ENCODE assay signal across 8 cellular contexts in the genomic region with DNA sequence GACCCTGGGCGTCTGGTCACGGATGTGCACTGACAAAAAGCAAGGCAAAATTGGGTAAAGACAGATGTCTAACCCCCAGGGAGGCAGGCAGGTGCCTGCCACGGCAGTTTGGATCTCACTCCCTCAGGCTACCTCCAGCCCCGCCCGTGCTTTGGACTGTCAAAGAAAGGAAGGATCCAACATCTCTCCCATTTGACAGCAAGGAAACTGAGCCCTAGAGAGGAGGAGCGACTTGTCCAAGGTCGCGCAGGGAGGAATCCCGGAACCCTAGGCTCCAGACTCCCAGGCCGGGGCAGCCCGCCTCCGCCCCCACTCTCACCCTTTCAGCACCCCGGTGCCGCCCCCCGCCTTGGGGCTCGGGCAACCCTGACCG. TPM values are rescaled to one million over a fixed set of nuclear protein-coding genes. Genes with fewer than 3 reads are reported as not detected.
DNase-seq lines count a peak whose midpoint lies in the region; ATAC-seq and TF ChIP-seq lines count a peak whose summit lies in the region.

No MANE protein-coding gene starts in this region.

- no peaks in the 10 kb centered on the region for H3K27me3 ChIP-seq in SU-DHL-6 (ENCODE audit: low read length)
- no peaks in the 10 kb centered on the region for H3K27me3 ChIP-seq in psoas muscle (ENCODE audit: insufficient read depth in 3 of 3, low read length in 2 of 3)

- H3F3A ChIP-seq in SU-DHL-6 (ENCODE audit: insufficient read depth), result peaks cover 22% of the 10 kb centered on the region

- ATAC-seq in GM19351 (IDR thresholded peaks at IDR 0.05; ENCODE audit: unreplicated experiment) (peak; percentile 40), HG03342 (IDR thresholded peaks at IDR 0.05; ENCODE audit: unreplicated experiment) (peak; percentile 25), psoas muscle (peak in 3 of 4 donors; percentile 48 to 57 (median 56))

- BruUV-seq in Calu3 (replicated peaks; lab: Mats Ljungman, UMichigan), result no TSS peak

- H3K36me3 Mint-ChIP-seq in Calu3 (ENCODE audit: insufficient read depth, unreplicated experiment), result peaks cover 30% of the 10 kb centered on the region

- peaks cover 21% of the 10 kb centered on the region for H3K4me1 ChIP-seq in psoas muscle

- TF ChIP-seq CTCF in Calu3 (IDR thresholded peaks at IDR 0.05; ENCODE audit: unreplicated experiment) (no peak), SU-DHL-6 (IDR thresholded peaks at IDR 0.05; ENCODE audit: insufficient read depth, low read length, poor library complexity, severe bottlenecking) (no peak), foreskin fibroblast (IDR thresholded peaks at IDR 0.05; ENCODE audit: low read depth, low read length) (no peak), psoas muscle (IDR thresholded peaks at IDR 0.05) (no peak), GM13976 (IDR thresholded peaks at IDR 0.05; ENCODE audit: borderline replicate concordance, control extremely low read depth, extremely low read depth, insufficient read depth, missing control alignments) (no peak)

- peak overlapping the region; percentile 97 for H3K4me2 ChIP-seq in SU-DHL-6 (ENCODE audit: low read depth, low read length, poor library complexity, severe bottlenecking)

- peak overlapping the region; percentile 83 for H3K4me3 Mint-ChIP-seq in Calu3 (ENCODE audit: low read depth, unreplicated experiment)

- no peaks in the 10 kb centered on the region for H3K9me3 ChIP-seq in SU-DHL-6 (ENCODE audit: insufficient read depth, low read length)
- H3K9me3 ChIP-seq in psoas muscle, result no peaks in the 10 kb centered on the region

- no peaks in the 10 kb centered on the region for H3K9me2 ChIP-seq in SU-DHL-6 (replicated peaks; ENCODE audit: insufficient read depth, low read length)

- H3K9me3 Mint-ChIP-seq in Calu3 (ENCODE audit: low read depth, unreplicated experiment), result no peaks in the 10 kb centered on the region

- peak overlapping the region; percentile 69 for H3K27ac Mint-ChIP-seq in Calu3 (ENCODE audit: unreplicated experiment)

- H3K4me1 Mint-ChIP-seq in Calu3 (ENCODE audit: low read depth, unreplicated experiment), result no peaks in the 10 kb centered on the region

- peak overlapping the region; percentile 81 for H3K27ac ChIP-seq in SU-DHL-6 (ENCODE audit: low read depth, low read length)
- peak overlapping the region; percentile 99 for H3K27ac ChIP-seq in psoas muscle

- H3K79me2 ChIP-seq in SU-DHL-6 (ENCODE audit: insufficient read depth, low read length), result peaks cover 9% of the 10 kb centered on the region; the same call in 1 of the 2 replicates

- CTCF ChIA-PET in Calu3 (lab: Charles Lee), result interaction anchor here (1.1 kb wide), 1 partner anchor 201 kb away, joined by 3 read pairs; no protein-coding TSS in a partner anchor

- no peaks in the 10 kb centered on the region for H4K20me1 ChIP-seq in SU-DHL-6 (ENCODE audit: low read depth, low read length)

- DNase-seq in Calu3 (no peak), foreskin fibroblast (no peak), psoas muscle (no peak), GM13976 (ENCODE audit: low spot score) (no peak), OCI-M1 (lab: John Stamatoyannopoulos, UW) (no peak)

- 0 to 1% (median 1%) methylated on average over 17 of the region's 17 CpGs for WGBS in psoas muscle, 3 donors

- H3K27me3 Mint-ChIP-seq in Calu3 (ENCODE audit: unreplicated experiment), result no peaks in the 10 kb centered on the region

- in situ Hi-C loops in GM13976 (cut with MboI; ENCODE audit: low sequenced_read_pairs, unreplicated experiment), result no loop called here

- intact Hi-C loops in Calu3 (cut with micrococcal nuclease; ENCODE audit: unreplicated experiment), result no loop called here
- intact Hi-C loops in psoas muscle (cut with DNase I), result loop anchor here (2.0 to 10.0 kb wide), 3 partner anchors 72 to 204 kb away; a partner anchor contains a TSS

- peak overlapping the region; percentile 69 for H3K4me3 ChIP-seq in SU-DHL-6 (ENCODE audit: insufficient read depth, low read length, poor library complexity, severe bottlenecking)
- H3K4me3 ChIP-seq in foreskin fibroblast (ENCODE audit: low read depth in 1 of 2, low read length in 2 of 2), result peak overlapping the region; percentile 84 to 97
- H3K4me3 ChIP-seq in psoas muscle, result peak overlapping the region; percentile 86

- H3K9ac ChIP-seq in SU-DHL-6 (ENCODE audit: low read length), result peak overlapping the region; percentile 74

- peak overlapping the region; percentile 93 for H2AFZ ChIP-seq in SU-DHL-6 (ENCODE audit: low read depth, low read length, severe bottlenecking)

- peaks cover 4% of the 10 kb centered on the region; the same call in 1 of the 2 replicates for H3K36me3 ChIP-seq in SU-DHL-6 (ENCODE audit: low read length)
- peaks cover 0 to 32% of the 10 kb centered on the region in 2 donors for H3K36me3 ChIP-seq in psoas muscle (ENCODE audit: insufficient read depth in 1 of 2, low read depth in 1 of 2)

RNA-seq across cellular contexts. Expression of a gene that starts 0.4 kb away (rescaled TPM):
- total RNA-seq in Calu3 (2022) (13.4 and 14.6 TPM in 2 replicates), psoas muscle (10 to 100 TPM; 13.3 to 23.0 (median 17.0) TPM)
- polyA plus RNA-seq in psoas muscle, result 10 to 100 TPM in 2 of 3 donors, 1 to 10 TPM in 1; 8.0 to 21.3 (median 10.5) TPM
